Comparison of ENCODE assay signal across 8 cellular contexts in the genomic region with DNA sequence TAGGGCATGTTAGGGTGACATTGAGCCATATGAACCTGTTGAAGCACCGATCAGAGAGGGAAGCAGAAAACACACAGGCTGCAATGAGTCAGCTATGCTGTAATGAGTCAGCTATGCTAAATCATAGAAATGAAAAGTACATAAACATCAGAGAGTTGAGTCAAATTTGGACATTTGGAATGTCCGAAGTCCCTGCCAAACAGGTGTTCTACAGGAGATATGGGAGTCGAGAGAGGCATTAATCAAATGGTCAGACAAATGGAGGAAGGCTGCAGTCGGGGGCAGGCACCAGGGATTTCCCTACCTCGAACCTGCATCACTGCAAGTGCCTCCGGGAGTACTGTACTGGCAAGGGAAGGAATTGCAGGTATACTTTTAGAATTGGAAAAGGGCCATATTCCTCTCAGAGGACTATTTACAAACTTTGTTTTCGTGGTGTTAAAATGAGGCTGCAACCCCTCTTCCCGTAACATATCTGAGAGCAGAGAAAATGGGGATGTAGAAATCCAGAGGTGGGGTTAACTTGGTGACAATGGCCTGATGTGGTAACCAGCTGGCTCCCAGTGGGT. TPM values are rescaled to one million over a fixed set of nuclear protein-coding genes. Genes with fewer than 3 reads are reported as not detected.
DNase-seq lines count a peak whose midpoint lies in the region; ATAC-seq and TF ChIP-seq lines count a peak whose summit lies in the region.

No MANE protein-coding gene starts in this region.

- no peak for DNase-seq in CD4-positive, alpha-beta memory T cell
- DNase-seq in SW480 (ENCODE audit: low spot score) (peak; percentile 47), foreskin keratinocyte (peak; percentile 81 to 83), activated gamma-delta T cell (lab: John Stamatoyannopoulos, UW) (no peak), NCI-H748 (lab: John Stamatoyannopoulos, UW; ENCODE audit: unreplicated experiment) (no peak), T-helper 9 cell (no peak)

- intact Hi-C loops in CD4-positive, alpha-beta memory T cell (cut with micrococcal nuclease): loop anchor here (1.0 to 10.0 kb wide), 3 partner anchors 9 to 364 kb away; partner anchors contain the start of gene ZC3HAV1

- peak; percentile 29 for TF ChIP-seq CTCF in foreskin keratinocyte (conservative IDR thresholded peaks at IDR 0.05)

- peak overlapping the region; percentile 48 to 86 (median 78) for H3K4me3 Mint-ChIP-seq in CD4-positive, alpha-beta memory T cell

- no peaks in the 10 kb centered on the region for H3K36me3 ChIP-seq in CD4-positive, alpha-beta memory T cell (ENCODE audit: insufficient read depth, low read length)

- H3K4me3 ChIP-seq in CD4-positive, alpha-beta memory T cell (ENCODE audit: low read length in 2 of 2): peak overlapping the region in 1 of 2 donors; percentile 8

- no peaks in the 10 kb centered on the region for H3K36me3 Mint-ChIP-seq in CD4-positive, alpha-beta memory T cell

- H3K4me1 ChIP-seq in CD4-positive, alpha-beta memory T cell (ENCODE audit: insufficient read depth, low read length): peaks cover 28% of the 10 kb centered on the region
- H3K4me1 ChIP-seq in foreskin keratinocyte: peaks cover 8% of the 10 kb centered on the region

- H3K9me3 ChIP-seq in CD4-positive, alpha-beta memory T cell (ENCODE audit: control insufficient read depth in 1 of 2, low read length in 2 of 2): no peaks in the 10 kb centered on the region

- H3K27ac ChIP-seq in CD4-positive, alpha-beta memory T cell (ENCODE audit: low read depth, low read length): peak overlapping the region; percentile 4
- no peak overlapping the region for H3K27ac ChIP-seq in foreskin keratinocyte

- POLR2A ChIA-PET in CD4-positive, alpha-beta memory T cell (lab: Charles Lee; ENCODE audit: partially characterized antibody): interaction anchor here (0.6 to 3.2 kb wide), 9 partner anchors 8 to 101 kb away, joined by 3 to 30 read pairs (median 7); partner anchors contain the start of gene ZC3HAV1

- no peaks in the 10 kb centered on the region for H3K9me3 Mint-ChIP-seq in CD4-positive, alpha-beta memory T cell

- ATAC-seq in GM19043 (IDR thresholded peaks at IDR 0.05; ENCODE audit: low read depth, unreplicated experiment): peak; percentile 72
- ATAC-seq in HG03095 (IDR thresholded peaks at IDR 0.05; ENCODE audit: unreplicated experiment): peak; percentile 71
- peak; percentile 97 for ATAC-seq in foreskin keratinocyte

- CTCF ChIA-PET in CD4-positive, alpha-beta memory T cell (lab: Charles Lee; ENCODE audit: partially characterized antibody): interaction anchor here (0.8 to 1.9 kb wide), 5 partner anchors 9 to 102 kb away, joined by 3 to 8 read pairs (median 5); no protein-coding TSS in a partner anchor

- H3K4me1 Mint-ChIP-seq in CD4-positive, alpha-beta memory T cell: peaks cover 25 to 52% (median 32%) of the 10 kb centered on the region in 4 donors

- H3K27me3 Mint-ChIP-seq in CD4-positive, alpha-beta memory T cell: peaks cover 0 to 3% of the 10 kb centered on the region in 2 donors

- no peaks in the 10 kb centered on the region for H3K27me3 ChIP-seq in CD4-positive, alpha-beta memory T cell (ENCODE audit: insufficient read depth, low read length)
- H3K27me3 ChIP-seq in foreskin keratinocyte: peaks cover 18% of the 10 kb centered on the region

- H3K27ac Mint-ChIP-seq in CD4-positive, alpha-beta memory T cell: peak overlapping the region; percentile 59 to 93 (median 89)

RNA-seq across cellular contexts. Expression of gene ZC3HAV1, which starts 8.8 kb away (rescaled TPM):
- 100 to 1,000 TPM; 154 to 159 TPM for total RNA-seq in CD4-positive, alpha-beta memory T cell
- 100 to 1,000 TPM; 150 to 169 TPM for polyA plus RNA-seq in CD4-positive, alpha-beta memory T cell
- total RNA-seq in foreskin keratinocyte: 36.4 and 43.2 TPM in 2 replicates
- 12.9 and 13.9 TPM in 2 replicates for polyA plus RNA-seq in foreskin keratinocyte

Comparison
In these comparisons a context has a peak if more than half of its experiments do, and no peak if none do; other contexts are left out.
1. DNase-seq: peak in SW480 (single experiment) and foreskin keratinocyte (2 of 2); none in CD4-positive, alpha-beta memory T cell (0 of 5), activated gamma-delta T cell (single experiment), NCI-H748 (single experiment) and T-helper 9 cell (single experiment).
2. Peak in every context shown above with its lines, with median percentiles within 50 percentile points of each other: ATAC-seq.